ENCODE assay signal across 24 cellular contexts in genomic region chrX:122941801-122942200, GRCh38.
DNase-seq lines count a peak whose midpoint lies in the region; ATAC-seq, FAIRE-seq and TF ChIP-seq lines count a peak whose summit lies in the region.
"Had no signal": no experiment of that assay in that cellular context is flagged by ENCODE, and none has a peak within 500 bp of the region (broad histone marks: within the 10 kb centered on the region; RNA-seq: fewer than 3 reads in every experiment).

No MANE protein-coding gene starts in this region.

- no peak overlapping the region for H3K4me3 ChIP-seq in bronchial epithelial cell (ENCODE audit: low read depth, low read length)

- no peak for FAIRE-seq in bronchial epithelial cell (lab: Jason Lieb, UNC)
- FAIRE-seq: G401.6, GM12892, GM18507, HTR-8/SVneo had no signal

- no peaks in the 10 kb centered on the region for H3K27me3 ChIP-seq in bronchial epithelial cell (ENCODE audit: control insufficient read depth, insufficient read depth, low read length)
- H3K27me3 ChIP-seq: BE2C had no signal

- no peaks in the 10 kb centered on the region for H3K36me3 ChIP-seq in bronchial epithelial cell (ENCODE audit: control insufficient read depth, insufficient read depth, low read length)
- H3K36me3 ChIP-seq: BE2C had no signal

- no peak for ATAC-seq in GM21360 (IDR thresholded peaks at IDR 0.05; ENCODE audit: unreplicated experiment)
- ATAC-seq: HCT116 had no signal

- peak; percentile 59 for DNase-seq in NCI-H2171 treated with DMSO at 0.1 percent for 48 hours (lab: John Stamatoyannopoulos, UW)
- no peak for DNase-seq in NCI-H2171 (lab: John Stamatoyannopoulos, UW)
- peak; percentile 1 for DNase-seq in NCI-H510A (lab: John Stamatoyannopoulos, UW)
- DNase-seq in bronchial epithelial cell (ENCODE audit: low read depth) = peak; percentile 46
- peak; percentile 63 for DNase-seq in left kidney (ENCODE audit: low read depth, low spot score)
- DNase-seq in islet precursor cell = no peak
- DNase-seq in SHP77 treated with DMSO at 0.1 percent for 48 hours (lab: John Stamatoyannopoulos, UW) = no peak
- DNase-seq: ACHN; BE2C; C1 segment of cervical spinal cord; CD4-positive, CD25-positive, alpha-beta regulatory T cell; CD8-positive, alpha-beta memory T cell; COR-L47; DMS 273 treated with DMSO at 0.1 percent for 48 hours; DMS53; GOT3; H7; IMR-90 had no signal

- TF ChIP-seq CTCF in bronchial epithelial cell (IDR thresholded peaks at IDR 0.05; ENCODE audit: insufficient read depth, low read length, severe bottlenecking) = no peak

Comparison
In these comparisons a context has a peak if more than half of its experiments do, and no peak if none do; other contexts are left out.
1. DNase-seq: peak in NCI-H2171 treated with DMSO at 0.1 percent for 48 hours (single experiment), NCI-H510A (single experiment), bronchial epithelial cell (single experiment) and left kidney (single experiment); none in NCI-H2171 (single experiment), islet precursor cell (single experiment) and SHP77 treated with DMSO at 0.1 percent for 48 hours (single experiment).